In genomic region chr12:96185914-96186313, GRCh38 we compare ENCODE assay signal across 1 cellular context.
TF ChIP-seq lines count a peak whose summit lies in the region.

No MANE protein-coding gene starts in this region.

TF ChIP-seq in WTC11, 78 proteins besides CTCF, POLR2A, EP300 and RAD21 (continued from another document):
- TF ChIP-seq PRDM15 (CRISPR knock-in tag; IDR thresholded peaks at IDR 0.05), result no peak
- TF ChIP-seq ZNF281 (CRISPR knock-in tag; IDR thresholded peaks at IDR 0.05), result no peak
- no peak for TF ChIP-seq JAZF1 (CRISPR knock-in tag; IDR thresholded peaks at IDR 0.05)
- TF ChIP-seq ZNF232 (CRISPR knock-in tag; IDR thresholded peaks at IDR 0.05), result no peak
- no peak for TF ChIP-seq RORB (CRISPR knock-in tag; IDR thresholded peaks at IDR 0.05)
- TF ChIP-seq E2F4 (CRISPR knock-in tag; IDR thresholded peaks at IDR 0.05; ENCODE audit: borderline replicate concordance, low read depth), result no peak
- no peak for TF ChIP-seq MLX (CRISPR knock-in tag; IDR thresholded peaks at IDR 0.05)
- no peak for TF ChIP-seq SOX15 (CRISPR knock-in tag; IDR thresholded peaks at IDR 0.05)
- no peak for TF ChIP-seq USF2 (CRISPR knock-in tag; IDR thresholded peaks at IDR 0.05)
- no peak for TF ChIP-seq MXD4 (CRISPR knock-in tag; IDR thresholded peaks at IDR 0.05; ENCODE audit: borderline replicate concordance)
- TF ChIP-seq SP1 (CRISPR knock-in tag; conservative IDR thresholded peaks at IDR 0.05), result no peak
- no peak for TF ChIP-seq ZBTB43 (CRISPR knock-in tag; IDR thresholded peaks at IDR 0.05)
